ENCODE assay signal across 2 cellular contexts in the genomic region with DNA sequence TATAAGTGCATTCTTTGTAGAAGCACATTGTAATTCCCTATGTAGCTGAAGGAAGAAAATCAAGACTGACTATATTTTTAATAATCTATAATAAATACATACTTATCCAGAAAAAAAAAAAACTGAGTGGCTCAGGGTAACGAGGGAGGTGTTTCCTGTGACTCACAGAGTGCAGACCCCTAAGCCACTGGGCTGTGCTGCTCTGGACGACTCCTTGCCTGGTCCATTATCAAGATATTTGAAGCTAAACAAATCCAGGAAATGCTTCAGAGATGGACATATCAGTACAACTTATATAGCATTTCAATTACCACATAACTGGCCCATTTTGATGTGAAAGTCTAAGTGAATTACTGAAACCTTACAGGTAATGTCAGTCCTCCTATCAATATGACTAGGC.
TF ChIP-seq lines count a peak whose summit lies in the region.

No MANE protein-coding gene starts in this region.

TF ChIP-seq in SK-N-SH, 30 proteins besides CTCF, POLR2A, EP300 and RAD21 (continued from another document):
- TF ChIP-seq, protein P1, sequence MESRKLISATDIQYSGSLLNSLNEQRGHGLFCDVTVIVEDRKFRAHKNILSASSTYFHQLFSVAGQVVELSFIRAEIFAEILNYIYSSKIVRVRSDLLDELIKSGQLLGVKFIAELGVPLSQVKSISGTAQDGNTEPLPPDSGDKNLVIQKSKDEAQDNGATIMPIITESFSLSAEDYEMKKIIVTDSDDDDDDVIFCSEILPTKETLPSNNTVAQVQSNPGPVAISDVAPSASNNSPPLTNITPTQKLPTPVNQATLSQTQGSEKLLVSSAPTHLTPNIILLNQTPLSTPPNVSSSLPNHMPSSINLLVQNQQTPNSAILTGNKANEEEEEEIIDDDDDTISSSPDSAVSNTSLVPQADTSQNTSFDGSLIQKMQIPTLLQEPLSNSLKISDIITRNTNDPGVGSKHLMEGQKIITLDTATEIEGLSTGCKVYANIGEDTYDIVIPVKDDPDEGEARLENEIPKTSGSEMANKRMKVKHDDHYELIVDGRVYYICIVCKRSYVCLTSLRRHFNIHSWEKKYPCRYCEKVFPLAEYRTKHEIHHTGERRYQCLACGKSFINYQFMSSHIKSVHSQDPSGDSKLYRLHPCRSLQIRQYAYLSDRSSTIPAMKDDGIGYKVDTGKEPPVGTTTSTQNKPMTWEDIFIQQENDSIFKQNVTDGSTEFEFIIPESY (IDR thresholded peaks at IDR 0.05; ENCODE audit: borderline replicate concordance, low read depth): no peak
- no peak for TF ChIP-seq FOSL2 (IDR thresholded peaks at IDR 0.05; ENCODE audit: borderline replicate concordance, low read depth)
- TF ChIP-seq TEAD4 (IDR thresholded peaks at IDR 0.05; ENCODE audit: borderline replicate concordance, insufficient read depth): no peak
- TF ChIP-seq SIN3A (IDR thresholded peaks at IDR 0.05; ENCODE audit: borderline replicate concordance, low read depth, low read length): no peak

TF ChIP-seq in SK-N-SH treated with all-trans-retinoic acid at 6 μM for 48 hours, 23 proteins besides CTCF, POLR2A, EP300 and RAD21 (continued from another document):
- TF ChIP-seq PATZ1 (CRISPR knock-in tag; IDR thresholded peaks at IDR 0.05; ENCODE audit: borderline replicate concordance) (no peak), POU6F1 (CRISPR knock-in tag; IDR thresholded peaks at IDR 0.05; ENCODE audit: borderline replicate concordance, low read depth) (no peak), TSHZ2 (CRISPR knock-in tag; IDR thresholded peaks at IDR 0.05) (no peak), ISL1 (CRISPR knock-in tag; IDR thresholded peaks at IDR 0.05) (no peak), CSDC2 (CRISPR knock-in tag; IDR thresholded peaks at IDR 0.05) (no peak), ZNF8 (CRISPR knock-in tag; IDR thresholded peaks at IDR 0.05) (no peak), ARNTL (CRISPR knock-in tag; IDR thresholded peaks at IDR 0.05; ENCODE audit: borderline replicate concordance, low read depth) (no peak), RARB (CRISPR knock-in tag; IDR thresholded peaks at IDR 0.05) (no peak)
- TF ChIP-seq, protein P2, sequence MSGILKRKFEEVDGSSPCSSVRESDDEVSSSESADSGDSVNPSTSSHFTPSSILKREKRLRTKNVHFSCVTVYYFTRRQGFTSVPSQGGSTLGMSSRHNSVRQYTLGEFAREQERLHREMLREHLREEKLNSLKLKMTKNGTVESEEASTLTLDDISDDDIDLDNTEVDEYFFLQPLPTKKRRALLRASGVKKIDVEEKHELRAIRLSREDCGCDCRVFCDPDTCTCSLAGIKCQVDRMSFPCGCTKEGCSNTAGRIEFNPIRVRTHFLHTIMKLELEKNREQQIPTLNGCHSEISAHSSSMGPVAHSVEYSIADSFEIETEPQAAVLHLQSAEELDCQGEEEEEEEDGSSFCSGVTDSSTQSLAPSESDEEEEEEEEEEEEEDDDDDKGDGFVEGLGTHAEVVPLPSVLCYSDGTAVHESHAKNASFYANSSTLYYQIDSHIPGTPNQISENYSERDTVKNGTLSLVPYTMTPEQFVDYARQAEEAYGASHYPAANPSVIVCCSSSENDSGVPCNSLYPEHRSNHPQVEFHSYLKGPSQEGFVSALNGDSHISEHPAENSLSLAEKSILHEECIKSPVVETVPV (CRISPR knock-in tag; IDR thresholded peaks at IDR 0.05): no peak
